ENCODE assay signal across 12 cellular contexts in genomic region chr21:34744801-34745200, GRCh38.
A peak's percentile ranks its signal among the peaks of the same experiment; 100 is the strongest.
DNase-seq lines count a peak whose midpoint lies in the region; ATAC-seq, FAIRE-seq and TF ChIP-seq lines count a peak whose summit lies in the region.
"Had no signal": no experiment of that assay in that cellular context is flagged by ENCODE, and none has a peak within 500 bp of the region (broad histone marks: within the 10 kb centered on the region; RNA-seq: fewer than 3 reads in every experiment).

No MANE protein-coding gene starts in this region.

- H3K36me3 ChIP-seq in HepG2 (replicated peaks in 1 of 2; ENCODE audit: control insufficient read depth in 1 of 2, insufficient read depth in 2 of 2, low read length in 2 of 2) (no peaks in the 10 kb centered on the region), skeletal muscle tissue (ENCODE audit: control insufficient read depth in 3 of 3, insufficient read depth in 3 of 3, low read length in 3 of 3) (no peaks in the 10 kb centered on the region)
- H3K36me3 ChIP-seq: SJSA1 had no signal

- CTCF ChIA-PET in RWPE1 (lab: Yijun Ruan, JAX), result interaction anchor here (0.6 to 1.4 kb wide), 30 partner anchors 9 to 1196 kb away, joined by 3 to 10 read pairs (median 4); no protein-coding TSS in a partner anchor
- CTCF ChIA-PET in HepG2 (lab: Yijun Ruan, JAX; ENCODE audit: low intra/inter-chr PET ratio, low total read pairs), result interaction anchor here (0.9 to 1.7 kb wide), 6 partner anchors 48 to 1095 kb away, joined by 3 to 11 read pairs (median 4); no protein-coding TSS in a partner anchor

- no peak overlapping the region for H2AFZ ChIP-seq in HepG2 (ENCODE audit: low read length)

- no peaks in the 10 kb centered on the region for H3K9me3 ChIP-seq in HepG2 (ENCODE audit: low read length)
- no peaks in the 10 kb centered on the region for H3K9me3 ChIP-seq in skeletal muscle tissue (ENCODE audit: control insufficient read depth in 3 of 3, low read length in 3 of 3)
- H3K9me3 ChIP-seq: SJSA1 had no signal

- peaks cover 2% of the 10 kb centered on the region for H3K79me2 ChIP-seq in HepG2 (ENCODE audit: insufficient read depth, low read length)

- no peak for TF ChIP-seq POLR2A in HepG2 (IDR thresholded peaks at IDR 0.05; ENCODE audit: insufficient read depth in 1 of 2, low read depth in 2 of 2, low read length in 2 of 2)

- TF ChIP-seq CTCF in RWPE1 (conservative IDR thresholded peaks at IDR 0.05; ENCODE audit: low read depth) (no peak), HepG2 (CRISPR knock-in tag; IDR thresholded peaks at IDR 0.05) (no peak)

- no peak for TF ChIP-seq RAD21 in HepG2 (CRISPR knock-in tag; IDR thresholded peaks at IDR 0.05)

- in situ Hi-C loops in HepG2 (cut with HindIII; ENCODE audit: extremely low pct_ligation_motif_present, low pct_unique_long_range_greater_than_20kb), result loop anchor here (5.0 to 25.0 kb wide), 2 partner anchors 142 to 668 kb away; no protein-coding TSS in a partner anchor

- H3K27ac ChIP-seq in RWPE1, result peak overlapping the region; percentile 77
- no peak overlapping the region for H3K27ac ChIP-seq in HepG2 (ENCODE audit: extremely low read length, insufficient read depth, low read length)
- no peak overlapping the region for H3K27ac ChIP-seq in skeletal muscle tissue (ENCODE audit: low read depth, low read length)
- H3K27ac ChIP-seq: 22Rv1, SJSA1 had no signal

- peak overlapping the region; percentile 37; the same call in 1 of the 2 replicates for H3K4me2 ChIP-seq in HepG2 (ENCODE audit: low read depth, low read length)

- no peak for FAIRE-seq in HepG2 (lab: Jason Lieb, UNC)
- FAIRE-seq: G401.6 had no signal

- POLR2A ChIA-PET in RWPE1 (lab: Yijun Ruan, JAX; ENCODE audit: low non-redundant PET) (no interaction called here), HepG2 (lab: Yijun Ruan, JAX) (interaction anchor here (1.1 to 3.9 kb wide), 5 partner anchors 67 to 143 kb away, joined by 4 to 88 read pairs (median 16); no protein-coding TSS in a partner anchor)

- intact Hi-C loops in HepG2 (cut with micrococcal nuclease; ENCODE audit: unreplicated experiment), result loop anchor here (1.0 to 5.0 kb wide), 6 partner anchors 58 to 1096 kb away; no protein-coding TSS in a partner anchor

- no TSS peak for BruUV-seq in HepG2 (replicated peaks; lab: Mats Ljungman, UMichigan)

- H3K4me1 ChIP-seq in HepG2 (ENCODE audit: insufficient read depth, low read length) (peaks cover 44% of the 10 kb centered on the region), skeletal muscle tissue (ENCODE audit: control insufficient read depth in 3 of 3, insufficient read depth in 3 of 3, low read length in 3 of 3) (peaks cover 13 to 20% (median 15%) of the 10 kb centered on the region in 3 donors)

- H3K27me3 ChIP-seq in HepG2 (ENCODE audit: control insufficient read depth in 1 of 2, insufficient read depth in 2 of 2, low read length in 2 of 2) (0 out of 5 replicates have a peak, but pooled peaks cover 0 to 8% of the 10 kb centered on the region in 2 experiments), skeletal muscle tissue (ENCODE audit: control insufficient read depth in 3 of 3, insufficient read depth in 3 of 3, low read length in 3 of 3) (no peaks in the 10 kb centered on the region)
- H3K27me3 ChIP-seq: SJSA1 had no signal

- H3K9ac ChIP-seq in HepG2 (ENCODE audit: insufficient read depth, low read depth, low read length) (no peak overlapping the region), skeletal muscle tissue (ENCODE audit: low read depth in 1 of 3, low read length in 3 of 3) (peak overlapping the region in 2 of 3 donors; percentile 5 to 7)

- H4K20me1 ChIP-seq in HepG2 (ENCODE audit: insufficient read depth, low read length), result no peaks in the 10 kb centered on the region

- 0 out of 6 replicates have a peak overlapping the region, but pooled peaks of 1 of the 3 experiments have one; percentile 8 for H3K4me3 ChIP-seq in HepG2 (replicated peaks in 1 of 3; ENCODE audit: insufficient read depth in 1 of 3, low read depth in 2 of 3, low read length in 3 of 3)
- no peak overlapping the region for H3K4me3 ChIP-seq in skeletal muscle tissue (ENCODE audit: low read length in 3 of 3)
- H3K4me3 ChIP-seq: SJSA1 had no signal

- ATAC-seq in HepG2, result no peak
- no peak for ATAC-seq in HG03571 (IDR thresholded peaks at IDR 0.05; ENCODE audit: unreplicated experiment)
- ATAC-seq in GM21717 (IDR thresholded peaks at IDR 0.05; ENCODE audit: unreplicated experiment), result no peak

- DNase-seq in NCI-H345 (lab: John Stamatoyannopoulos, UW) (peak; percentile 29), NCI-H345 treated with DMSO at 0.1 percent for 48 hours (lab: John Stamatoyannopoulos, UW; ENCODE audit: unreplicated experiment) (no peak), RWPE1 (ENCODE audit: low spot score) (no peak), HepG2 (ENCODE audit: low spot score) (no peak), germinal center (ENCODE audit: low spot score) (no peak)
- DNase-seq: NCI-H2227 treated with DMSO at 0.1 percent for 48 hours had no signal

- TF ChIP-seq EP300 in HepG2 (IDR thresholded peaks at IDR 0.05; ENCODE audit: low read depth in 2 of 2, low read length in 2 of 2) (no peak), HepG2 (CRISPR knock-in tag; IDR thresholded peaks at IDR 0.05; ENCODE audit: borderline replicate concordance) (no peak)

- whole genome bisulfite sequencing in HepG2 (ENCODE audit: low lambda C conversion rate), result 0% methylated on average over 1 of the region's 3 CpGs

TF ChIP-seq in HepG2, 621 proteins besides CTCF, POLR2A, EP300 and RAD21:
- TF ChIP-seq SOX6 (IDR thresholded peaks at IDR 0.05) (no peak), SOX6 (CRISPR knock-in tag; IDR thresholded peaks at IDR 0.05) (no peak), XRCC5 (optimal IDR thresholded peaks at IDR 0.05; ENCODE audit: low read length) (no peak), GLI4 (CRISPR knock-in tag; IDR thresholded peaks at IDR 0.05; ENCODE audit: borderline replicate concordance) (no peak), MAFG (CRISPR knock-in tag; IDR thresholded peaks at IDR 0.05) (no peak), CBX1 (IDR thresholded peaks at IDR 0.05; ENCODE audit: low read depth) (no peak), ZGPAT (CRISPR knock-in tag; IDR thresholded peaks at IDR 0.05) (no peak), ZNF225 (CRISPR knock-in tag; IDR thresholded peaks at IDR 0.05) (no peak), RFXAP (CRISPR knock-in tag; IDR thresholded peaks at IDR 0.05; ENCODE audit: borderline replicate concordance) (no peak), HOXA9 (CRISPR knock-in tag; IDR thresholded peaks at IDR 0.05; ENCODE audit: borderline replicate concordance) (no peak), ARHGAP35 (CRISPR knock-in tag; IDR thresholded peaks at IDR 0.05; ENCODE audit: borderline replicate concordance) (no peak)
